In the genomic region with DNA sequence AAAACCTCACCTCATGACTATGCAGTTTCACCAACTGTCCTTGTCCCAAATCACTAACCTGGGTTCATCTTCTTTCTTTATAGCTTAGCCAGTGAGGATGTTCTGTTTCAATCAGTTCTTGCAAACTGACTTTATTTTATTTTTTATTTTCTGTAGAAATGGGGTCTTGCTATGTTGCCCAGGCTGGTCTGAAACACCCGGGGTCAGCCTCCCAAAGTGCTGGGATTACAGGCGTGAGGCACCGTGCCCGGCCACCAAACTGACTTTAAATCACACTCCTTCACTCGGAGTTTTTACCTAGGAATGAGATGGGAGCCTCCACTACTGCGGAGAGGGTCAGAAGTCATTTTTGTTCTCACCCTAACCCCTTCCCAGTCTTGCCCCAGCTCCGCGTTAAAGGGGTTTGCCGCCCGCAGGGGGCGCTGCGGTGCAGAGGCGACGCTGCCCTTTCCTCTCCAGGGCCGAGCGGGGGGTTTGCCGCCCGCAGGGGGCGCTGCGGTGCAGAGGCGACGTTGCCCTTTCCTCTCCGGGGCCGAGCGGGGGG, we compare ENCODE assay signal across 9 cellular contexts. TPM values are rescaled to one million over a fixed set of nuclear protein-coding genes. Genes with fewer than 3 reads are reported as not detected.
DNase-seq lines count a peak whose midpoint lies in the region; ATAC-seq, FAIRE-seq and TF ChIP-seq lines count a peak whose summit lies in the region.
"Had no signal": no experiment of that assay in that cellular context is flagged by ENCODE, and none has a peak within 500 bp of the region (broad histone marks: within the 10 kb centered on the region; RNA-seq: fewer than 3 reads in every experiment).

No MANE protein-coding gene starts in this region.

- H3K4me1 ChIP-seq in sigmoid colon = peaks cover 0 to 3% (median 0%) of the 10 kb centered on the region in 4 donors

- H3K27ac ChIP-seq in sigmoid colon = no peak overlapping the region

- TF ChIP-seq POLR2A in sigmoid colon (IDR thresholded peaks at IDR 0.05) = no peak

- TF ChIP-seq CTCF in GM12865 (IDR thresholded peaks at IDR 0.05; ENCODE audit: insufficient read depth, low read depth, low read length, missing control alignments) (peak; percentile 68), sigmoid colon (IDR thresholded peaks at IDR 0.05) (no peak)

- H3K4me3 ChIP-seq in GM12865 (ENCODE audit: low read depth, low read length) (no peak overlapping the region), sigmoid colon (no peak overlapping the region)
- H3K4me3 ChIP-seq: cardiac muscle cell had no signal

- H3K27me3 ChIP-seq in sigmoid colon = peaks cover 8 to 58% (median 18%) of the 10 kb centered on the region in 3 donors
- H3K27me3 ChIP-seq: cardiac muscle cell had no signal

- DNase-seq in GM12865 (ENCODE audit: low read depth) (peak; percentile 65), T-helper 1 cell (peak in 3 of 5 donors; percentile 20 to 44 (median 42)), OCI-M1 (lab: John Stamatoyannopoulos, UW) (no peak), sigmoid colon (no peak), HTR-8/SVneo (ENCODE audit: insufficient read length, low spot score) (no peak)
- peak; percentile 62 for DNase-seq in activated naive CD4-positive, alpha-beta T cell treated with anti-CD3 and anti-CD28 coated beads, Interleukin-2, amount 50 U/mL, for 16 hours
- peak; percentile 84 for DNase-seq in stimulated activated CD4-positive, alpha-beta T cell treated with anti-CD3 and anti-CD28 coated beads, Interleukin-1b, Interleukin-23, amount 100 ng/mL, for 48 hours

- no peak for ATAC-seq in GM21526 (IDR thresholded peaks at IDR 0.05; ENCODE audit: low FRiP score, unreplicated experiment)

- H3K36me3 ChIP-seq in sigmoid colon = no peaks in the 10 kb centered on the region
- H3K36me3 ChIP-seq: cardiac muscle cell had no signal

- intact Hi-C loops in sigmoid colon (cut with DNase I) = no loop called here

- H3K9me3 ChIP-seq in sigmoid colon = no peaks in the 10 kb centered on the region

- no peak for TF ChIP-seq EP300 in sigmoid colon (IDR thresholded peaks at IDR 0.05)

- WGBS in sigmoid colon, 2 donors = 38 to 54% methylated on average over 19 to 20 of the region's 25 CpGs

- no peak for FAIRE-seq in HTR-8/SVneo (lab: Jason Lieb, UNC)

RNA-seq across cellular contexts. Expression of a gene that starts 7.0 kb away (rescaled TPM):
- total RNA-seq in sigmoid colon = under 1 TPM; under 0.01 to 0.36 (median 0.23) TPM
- polyA plus RNA-seq in sigmoid colon = 10 to 100 TPM in 2 of 3 donors, 1 to 10 TPM in 1; 8.4 to 74.2 (median 12.0) TPM

RNA-seq across cellular contexts. Expression of a gene that starts 51.3 kb away (rescaled TPM):
- 1 to 10 TPM; 2.9 to 8.6 (median 6.1) TPM for total RNA-seq in sigmoid colon
- 1 to 10 TPM; 2.8 to 6.5 (median 4.2) TPM for polyA plus RNA-seq in sigmoid colon

Comparison
In these comparisons a context has a peak if more than half of its experiments do, and no peak if none do; other contexts are left out.
1. DNase-seq: peak in GM12865 (single experiment), T-helper 1 cell (3 of 5), activated naive CD4-positive, alpha-beta T cell treated with anti-CD3 and anti-CD28 coated beads, Interleukin-2, amount 50 U/mL, for 16 hours (single experiment) and stimulated activated CD4-positive, alpha-beta T cell treated with anti-CD3 and anti-CD28 coated beads, Interleukin-1b, Interleukin-23, amount 100 ng/mL, for 48 hours (single experiment); none in OCI-M1 (single experiment), sigmoid colon (single experiment) and HTR-8/SVneo (single experiment).